ENCODE assay signal across 8 cellular contexts in the genomic region with DNA sequence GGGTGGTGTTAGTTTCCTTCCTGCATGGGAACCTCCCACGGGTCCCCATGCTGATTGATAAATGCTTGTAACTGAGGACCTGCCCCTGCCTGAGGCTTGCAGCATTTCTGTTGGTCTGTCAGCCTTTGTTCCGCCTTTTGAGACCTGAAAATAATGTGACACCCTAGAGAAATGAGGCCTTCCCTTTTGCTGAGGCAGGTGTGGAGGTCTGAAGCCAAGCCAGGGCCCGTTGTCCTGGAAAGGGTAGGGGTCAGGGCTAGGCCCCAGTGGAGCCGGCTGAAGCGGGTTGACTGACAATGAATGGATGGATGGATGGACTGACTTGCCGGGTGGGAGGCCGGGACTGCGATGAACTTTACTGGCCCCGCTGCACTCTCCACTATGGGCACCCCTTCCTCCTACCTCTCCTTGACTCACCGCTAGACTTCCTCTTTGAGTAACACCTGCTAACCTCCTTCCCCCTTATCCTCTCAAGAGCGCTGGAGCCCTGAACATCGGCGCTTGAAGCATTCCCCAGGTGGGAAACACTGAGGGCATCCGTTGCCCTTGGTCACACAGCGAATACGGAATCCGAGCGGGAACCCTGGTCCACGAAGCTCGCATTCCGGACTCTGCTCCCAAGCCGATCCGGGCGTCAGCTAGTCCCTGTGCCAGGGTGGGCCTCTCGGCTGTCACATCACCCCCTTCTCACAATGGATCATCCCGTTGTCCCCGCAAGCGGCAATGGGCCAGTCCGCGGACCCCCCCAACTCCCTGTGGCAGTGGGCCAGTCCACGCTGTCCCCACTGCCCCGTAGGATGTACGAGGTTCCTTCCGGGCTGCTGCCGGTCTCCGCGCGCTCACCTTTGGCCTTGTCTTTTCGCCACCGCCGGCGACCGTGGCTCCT. TPM values are rescaled to one million over a fixed set of nuclear protein-coding genes. Genes with fewer than 3 reads are reported as not detected.
DNase-seq lines count a peak whose midpoint lies in the region; ATAC-seq and TF ChIP-seq lines count a peak whose summit lies in the region.

No MANE protein-coding gene starts in this region.

- 26% methylated on average over 43 of the region's 43 CpGs for WGBS in liver

- no peaks in the 10 kb centered on the region for H3K9me3 ChIP-seq in CD4-positive, CD25-positive, alpha-beta regulatory T cell (ENCODE audit: control insufficient read depth in 2 of 2, low read length in 2 of 2)
- no peaks in the 10 kb centered on the region for H3K9me3 ChIP-seq in liver (ENCODE audit: control insufficient read depth in 4 of 4, low read length in 3 of 4)

- H3K36me3 Mint-ChIP-seq in CD4-positive, CD25-positive, alpha-beta regulatory T cell = peaks cover 3% of the 10 kb centered on the region

- peaks cover 11 to 57% (median 35%) of the 10 kb centered on the region in 4 donors for H3K4me1 Mint-ChIP-seq in CD4-positive, CD25-positive, alpha-beta regulatory T cell

- peaks cover 7% of the 10 kb centered on the region for H3K27me3 Mint-ChIP-seq in CD4-positive, CD25-positive, alpha-beta regulatory T cell

- H3K9me3 Mint-ChIP-seq in CD4-positive, CD25-positive, alpha-beta regulatory T cell = no peaks in the 10 kb centered on the region

- H3K4me3 Mint-ChIP-seq in CD4-positive, CD25-positive, alpha-beta regulatory T cell = peak overlapping the region; percentile 98 to 100 (median 98)

- no peaks in the 10 kb centered on the region for H3K36me3 ChIP-seq in CD4-positive, CD25-positive, alpha-beta regulatory T cell (ENCODE audit: control insufficient read depth, insufficient read depth, low read length)
- H3K36me3 ChIP-seq in liver (ENCODE audit: control insufficient read depth in 4 of 4, insufficient read depth in 3 of 4, low read depth in 1 of 4, low read length in 3 of 4) = no peaks in the 10 kb centered on the region

- TF ChIP-seq RAD21 in liver (IDR thresholded peaks at IDR 0.05) = no peak

- H3K4me1 ChIP-seq in CD4-positive, CD25-positive, alpha-beta regulatory T cell (ENCODE audit: control insufficient read depth, insufficient read depth, low read length, poor library complexity, severe bottlenecking) = peaks cover 45% of the 10 kb centered on the region
- peaks cover 8 to 22% (median 14%) of the 10 kb centered on the region in 4 donors for H3K4me1 ChIP-seq in liver (ENCODE audit: control insufficient read depth in 4 of 4, insufficient read depth in 4 of 4, low read length in 3 of 4)

- peak; percentile 22 to 72 (median 71) for DNase-seq in CD4-positive, CD25-positive, alpha-beta regulatory T cell
- DNase-seq in HT-29 (ENCODE audit: low spot score) (peak; percentile 79), choroid plexus epithelial cell (ENCODE audit: low read depth) (peak; percentile 22), mucosa of gallbladder (ENCODE audit: low spot score) (no peak)
- DNase-seq in stimulated activated CD8-positive, alpha-beta memory T cell treated with anti-CD3 and anti-CD28 coated beads, Interleukin-12 subunit alpha, Interleukin-12 subunit beta, amount 100 ng/mL, for 1 hour (ENCODE audit: low read depth) = peak; percentile 23

- TF ChIP-seq CTCF in WI38 (IDR thresholded peaks at IDR 0.05; ENCODE audit: low read depth, low read length) (no peak), choroid plexus epithelial cell (conservative IDR thresholded peaks at IDR 0.05; ENCODE audit: low read depth, low read length) (no peak), liver (IDR thresholded peaks at IDR 0.05; ENCODE audit: low read depth, low read length, missing input control) (no peak)

- no peaks in the 10 kb centered on the region for H3K27me3 ChIP-seq in CD4-positive, CD25-positive, alpha-beta regulatory T cell (ENCODE audit: control insufficient read depth, insufficient read depth, low read length)
- no peaks in the 10 kb centered on the region for H3K27me3 ChIP-seq in liver (ENCODE audit: control insufficient read depth in 4 of 4, insufficient read depth in 4 of 4, low read length in 3 of 4)

- H3K4me3 ChIP-seq in CD4-positive, CD25-positive, alpha-beta regulatory T cell (ENCODE audit: low read depth, low read length) = peak overlapping the region; percentile 85
- H3K4me3 ChIP-seq in WI38 (ENCODE audit: low read depth, low read length) (peak overlapping the region; percentile 72), choroid plexus epithelial cell (ENCODE audit: low read depth, low read length) (peak overlapping the region; percentile 65), liver (ENCODE audit: low read depth in 1 of 3, low read length in 3 of 3) (peak overlapping the region; percentile 3 to 65 (median 53))

- peak overlapping the region; percentile 83 for H3K27ac ChIP-seq in CD4-positive, CD25-positive, alpha-beta regulatory T cell (ENCODE audit: insufficient read depth, low read length, poor library complexity, severe bottlenecking)
- H3K27ac ChIP-seq in liver (ENCODE audit: low read depth in 1 of 2, low read length in 2 of 2) = peak overlapping the region; percentile 12 to 38

- no peak overlapping the region for H3K9ac ChIP-seq in liver (ENCODE audit: low read depth in 1 of 2, low read length in 2 of 2)

- ATAC-seq in CD4-positive, CD25-positive, alpha-beta regulatory T cell (ENCODE audit: low read depth in 2 of 2) = peak; percentile 33 to 44
- ATAC-seq in GM21360 (IDR thresholded peaks at IDR 0.05; ENCODE audit: unreplicated experiment) = peak; percentile 25

- peak overlapping the region; percentile 97 to 99 (median 97) for H3K27ac Mint-ChIP-seq in CD4-positive, CD25-positive, alpha-beta regulatory T cell

TF ChIP-seq in liver, 16 proteins besides CTCF, POLR2A, EP300 and RAD21:
- TF ChIP-seq YY1 (IDR thresholded peaks at IDR 0.05) (no peak), NR2F2 (IDR thresholded peaks at IDR 0.05) (peak; percentile 52)

RNA-seq across cellular contexts. Expression of gene LIPE, which starts 4.4 kb away (rescaled TPM):
- total RNA-seq in CD4-positive, CD25-positive, alpha-beta regulatory T cell = 13.2 TPM
- 1 to 10 TPM; 3.0 to 7.1 (median 5.4) TPM for polyA plus RNA-seq in CD4-positive, CD25-positive, alpha-beta regulatory T cell
- total RNA-seq in HT-29 (2014; rRNA removed; shearing (Covaris generic)) = 88.7 and 91.3 TPM in 2 replicates
- total RNA-seq in liver = 1 to 10 TPM; 1.5 to 4.7 TPM
- polyA plus RNA-seq in liver = 1 to 10 TPM in 1 of 2 donors, under 1 TPM in 1; 0.88 to 1.5 TPM
- total RNA-seq in mucosa of gallbladder = 20.9 TPM

RNA-seq across cellular contexts. Expression of gene CXCL17, which starts 19.9 kb away (rescaled TPM):
- total RNA-seq in CD4-positive, CD25-positive, alpha-beta regulatory T cell = not detected
- polyA plus RNA-seq in CD4-positive, CD25-positive, alpha-beta regulatory T cell = under 1 TPM in 1 of 4 donors, not detected in 3; 0.28 TPM
- 0.61 TPM in 1 of 2 replicates, not detected in the other for total RNA-seq in HT-29 (2014; rRNA removed; shearing (Covaris generic))
- total RNA-seq in liver = under 1 TPM in 1 of 2 donors, not detected in 1; 0.93 TPM
- under 1 TPM in 1 of 2 donors, not detected in 1; 0.10 TPM for polyA plus RNA-seq in liver
- 2.1 TPM for total RNA-seq in mucosa of gallbladder

RNA-seq across cellular contexts. Expression of gene CNFN, which starts 32.7 kb away (rescaled TPM):
- total RNA-seq in CD4-positive, CD25-positive, alpha-beta regulatory T cell = not detected
- under 1 TPM in 2 of 4 donors, not detected in 2; 0.49 TPM for polyA plus RNA-seq in CD4-positive, CD25-positive, alpha-beta regulatory T cell
- total RNA-seq in HT-29 (2014; rRNA removed; shearing (Covaris generic)) = 4.3 and 6.6 TPM in 2 replicates
- total RNA-seq in liver (not detected), mucosa of gallbladder (1.9 TPM)
- polyA plus RNA-seq in liver = 1 to 10 TPM in 1 of 2 donors, under 1 TPM in 1; 0.57 to 1.2 TPM
